ENCODE assay signal across 14 cellular contexts in the genomic region with DNA sequence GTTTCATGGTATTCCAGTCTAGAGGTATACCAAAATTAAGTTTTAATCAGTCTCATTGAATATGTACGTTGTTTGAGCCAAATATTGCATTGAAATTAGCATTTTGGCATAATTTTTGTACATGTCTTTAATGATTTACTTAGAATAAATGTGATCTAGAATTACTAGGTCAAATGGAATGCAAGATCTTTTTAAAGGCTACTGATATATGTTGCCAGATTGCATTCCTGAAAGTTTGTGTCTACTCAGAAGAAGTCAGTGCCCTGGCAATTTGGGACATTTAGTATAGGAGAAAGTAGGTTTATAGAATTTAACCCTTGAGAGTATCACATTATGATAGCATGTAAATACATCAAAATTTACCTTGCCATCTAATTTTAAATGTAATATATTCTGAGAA. TPM values are rescaled to one million over a fixed set of nuclear protein-coding genes. Genes with fewer than 3 reads are reported as not detected.
A peak's percentile ranks its signal among the peaks of the same experiment; 100 is the strongest.
DNase-seq lines count a peak whose midpoint lies in the region; ATAC-seq and TF ChIP-seq lines count a peak whose summit lies in the region.
"Had no signal": no experiment of that assay in that cellular context is flagged by ENCODE, and none has a peak within 500 bp of the region (broad histone marks: within the 10 kb centered on the region; RNA-seq: fewer than 3 reads in every experiment).

No MANE protein-coding gene starts in this region.

- peak overlapping the region; percentile 10; the same call in 1 of the 2 replicates for H3K4me3 ChIP-seq in GM23248
- H3K4me3 ChIP-seq in astrocyte of the spinal cord (ENCODE audit: low read depth, low read length) = no peak overlapping the region
- H3K4me3 ChIP-seq: right lobe of liver had no signal

- H2AFZ ChIP-seq in GM23248 = no peak overlapping the region

- 0 out of 2 replicates have a peak, but pooled peaks cover 5% of the 10 kb centered on the region for H4K20me1 ChIP-seq in GM23248 (ENCODE audit: insufficient read depth)

- in situ Hi-C loops in GM23248 (cut with MboI) (no loop called here), astrocyte of the spinal cord (cut with HindIII; ENCODE audit: low sequenced_read_pairs) (no loop called here)

- peaks cover 55% of the 10 kb centered on the region for H3K36me3 ChIP-seq in GM23248 (ENCODE audit: low read depth)

- H3K4me1 ChIP-seq in GM23248 (ENCODE audit: insufficient read depth) = peaks cover 22% of the 10 kb centered on the region

- H3K79me2 ChIP-seq in GM23248 (ENCODE audit: insufficient read depth) = peaks cover 100% of the 10 kb centered on the region

- no peak for ATAC-seq in HG02973 (IDR thresholded peaks at IDR 0.05; ENCODE audit: unreplicated experiment)
- ATAC-seq: activated naive CD4-positive, alpha-beta T cell treated with anti-CD3 and anti-CD28 coated beads, Interleukin-2, amount 50 U/mL, for 72 hours had no signal

- H3K9me3 ChIP-seq in GM23248 (ENCODE audit: low read depth) = no peaks in the 10 kb centered on the region
- H3K9me3 ChIP-seq: right lobe of liver had no signal

- TF ChIP-seq CTCF in astrocyte of the spinal cord (IDR thresholded peaks at IDR 0.05; ENCODE audit: low read depth, low read length) = no peak

- peak; percentile 35 for DNase-seq in A172 (ENCODE audit: low spot score)
- peak; percentile 83 for DNase-seq in GM23248
- DNase-seq in astrocyte of the spinal cord (ENCODE audit: low read depth, low spot score) = peak; percentile 51
- peak; percentile 59 for DNase-seq in kidney glomerular epithelial cell (lab: John Stamatoyannopoulos, UW)
- no peak for DNase-seq in SK-N-DZ (ENCODE audit: low spot score)
- DNase-seq in GDM1 (lab: John Stamatoyannopoulos, UW) = no peak
- no peak for DNase-seq in NCI-H748 (lab: John Stamatoyannopoulos, UW; ENCODE audit: unreplicated experiment)
- DNase-seq: activated CD4-positive, alpha-beta T cell treated with anti-CD3 and anti-CD28 coated beads, Interleukin-2, amount 50 U/mL, for 4 hours; C1 segment of cervical spinal cord; effector CD4-positive, alpha-beta T cell; NCI-H187; right lobe of liver had no signal

- H3F3A ChIP-seq in GM23248 (ENCODE audit: insufficient read depth) = peaks cover 37% of the 10 kb centered on the region

- no peaks in the 10 kb centered on the region for H3K27me3 ChIP-seq in GM23248 (replicated peaks; ENCODE audit: insufficient read depth)
- H3K27me3 ChIP-seq: right lobe of liver had no signal

- H3K9ac ChIP-seq in GM23248 = no peak overlapping the region

- 0 to 3% methylated on average over 1 of the region's 1 CpG for WGBS in GM23248 (ENCODE audit: low coverage in 1 of 2, low lambda C conversion rate in 2 of 2, missing lambda C conversion rate in 2 of 2), 2 experiments

- peak overlapping the region; percentile 63 for H3K4me2 ChIP-seq in GM23248 (ENCODE audit: unreplicated experiment)

- H3K9me2 ChIP-seq in GM23248 (ENCODE audit: insufficient read depth) = no peaks in the 10 kb centered on the region

- H3K27ac ChIP-seq in GM23248 = peak overlapping the region; percentile 5; the same call in 1 of the 2 replicates
- H3K27ac ChIP-seq: right lobe of liver had no signal

RNA-seq across cellular contexts. Expression of a gene that starts 32.4 kb away (rescaled TPM):
- 27.6 and 40.3 TPM in 2 replicates for total RNA-seq in A172 (2014; rRNA removed; shearing (Covaris generic))
- total RNA-seq in GM23248 (2014; rRNA removed; shearing (Covaris generic)) = 29.1 and 30.7 TPM in 2 replicates
- 63.2 and 63.5 TPM in 2 replicates for polyA plus RNA-seq in GM23248 (2016; fragmentation: Nextera tagmentation; extraction: Ambion mirVana)
- 24.2 and 29.9 TPM in 2 replicates for polyA plus RNA-seq in SK-N-DZ (2014; cell fraction: cytosol; rRNA removed)
- 26.7 and 45.3 TPM in 2 replicates for polyA plus RNA-seq in SK-N-DZ (2014; cell fraction: nucleus; rRNA removed)

Comparison
In these comparisons a context has a peak if more than half of its experiments do, and no peak if none do; other contexts are left out.
1. DNase-seq: peak in A172 (single experiment), GM23248 (single experiment), astrocyte of the spinal cord (single experiment) and kidney glomerular epithelial cell (single experiment); none in SK-N-DZ (single experiment), GDM1 (single experiment) and NCI-H748 (single experiment).